1 cellular context compared by ENCODE assay signal in the genomic region with DNA sequence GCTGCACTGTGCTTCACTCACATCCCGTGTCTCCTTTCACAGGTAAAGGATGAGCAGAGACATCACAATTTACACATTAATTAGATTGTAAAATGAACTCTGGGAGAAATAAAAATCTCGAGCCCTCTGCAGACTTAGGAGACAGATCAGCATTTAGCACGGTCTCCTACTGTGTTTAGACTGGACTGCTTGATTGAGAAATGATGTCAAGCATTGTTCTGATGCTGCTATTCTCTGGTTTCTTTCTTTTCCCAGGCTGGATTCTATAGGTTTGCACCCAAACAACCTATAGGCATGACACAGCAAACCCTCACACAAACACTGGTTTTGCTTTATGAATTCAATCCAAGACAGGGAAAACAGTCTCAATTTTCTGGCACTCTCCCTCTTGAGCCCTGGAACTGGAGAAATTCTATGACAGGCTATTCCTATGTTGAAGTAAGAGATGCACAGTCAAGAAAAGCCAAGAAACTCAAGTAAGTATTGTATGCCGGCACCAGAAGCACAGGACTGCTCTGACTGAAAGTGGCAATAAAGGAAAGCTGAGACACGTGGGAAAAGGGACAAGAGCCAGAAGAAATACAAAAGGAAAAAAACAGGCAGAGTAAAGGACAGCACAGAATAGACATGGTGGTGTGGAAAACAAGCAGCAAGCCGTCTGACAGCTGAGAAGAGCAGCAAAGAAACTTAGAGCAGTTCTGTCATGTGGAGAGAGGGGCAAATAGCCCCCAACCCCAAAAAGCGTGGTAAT.
TF ChIP-seq lines count a peak whose summit lies in the region.

No MANE protein-coding gene starts in this region.

TF ChIP-seq in K562, 482 proteins besides CTCF, POLR2A, EP300 and RAD21 (continued from another document):
- TF ChIP-seq HMGXB4 (CRISPR knock-in tag; IDR thresholded peaks at IDR 0.05) (no peak), YY1 (IDR thresholded peaks at IDR 0.05; ENCODE audit: borderline replicate concordance in 1 of 3, control insufficient read depth in 1 of 3, extremely low read depth in 1 of 3, insufficient read depth in 3 of 3, insufficient read length in 1 of 3, insufficient replicate concordance in 2 of 3, low read depth in 1 of 3, low read length in 2 of 3) (no peak), TCF7L2 (IDR thresholded peaks at IDR 0.05; ENCODE audit: low read depth, low read length) (no peak), ZNF24 (IDR thresholded peaks at IDR 0.05) (peak; percentile 60; the same call in 1 of the 2 replicates), GTF3C2 (IDR thresholded peaks at IDR 0.05; ENCODE audit: borderline replicate concordance, extremely low read depth, insufficient read length) (no peak), AFF4 (CRISPR knock-in tag; IDR thresholded peaks at IDR 0.05) (no peak), POU5F1 (IDR thresholded peaks at IDR 0.05; ENCODE audit: borderline replicate concordance, low read depth, low read length, partially characterized antibody) (no peak)
- TF ChIP-seq, protein P1, sequence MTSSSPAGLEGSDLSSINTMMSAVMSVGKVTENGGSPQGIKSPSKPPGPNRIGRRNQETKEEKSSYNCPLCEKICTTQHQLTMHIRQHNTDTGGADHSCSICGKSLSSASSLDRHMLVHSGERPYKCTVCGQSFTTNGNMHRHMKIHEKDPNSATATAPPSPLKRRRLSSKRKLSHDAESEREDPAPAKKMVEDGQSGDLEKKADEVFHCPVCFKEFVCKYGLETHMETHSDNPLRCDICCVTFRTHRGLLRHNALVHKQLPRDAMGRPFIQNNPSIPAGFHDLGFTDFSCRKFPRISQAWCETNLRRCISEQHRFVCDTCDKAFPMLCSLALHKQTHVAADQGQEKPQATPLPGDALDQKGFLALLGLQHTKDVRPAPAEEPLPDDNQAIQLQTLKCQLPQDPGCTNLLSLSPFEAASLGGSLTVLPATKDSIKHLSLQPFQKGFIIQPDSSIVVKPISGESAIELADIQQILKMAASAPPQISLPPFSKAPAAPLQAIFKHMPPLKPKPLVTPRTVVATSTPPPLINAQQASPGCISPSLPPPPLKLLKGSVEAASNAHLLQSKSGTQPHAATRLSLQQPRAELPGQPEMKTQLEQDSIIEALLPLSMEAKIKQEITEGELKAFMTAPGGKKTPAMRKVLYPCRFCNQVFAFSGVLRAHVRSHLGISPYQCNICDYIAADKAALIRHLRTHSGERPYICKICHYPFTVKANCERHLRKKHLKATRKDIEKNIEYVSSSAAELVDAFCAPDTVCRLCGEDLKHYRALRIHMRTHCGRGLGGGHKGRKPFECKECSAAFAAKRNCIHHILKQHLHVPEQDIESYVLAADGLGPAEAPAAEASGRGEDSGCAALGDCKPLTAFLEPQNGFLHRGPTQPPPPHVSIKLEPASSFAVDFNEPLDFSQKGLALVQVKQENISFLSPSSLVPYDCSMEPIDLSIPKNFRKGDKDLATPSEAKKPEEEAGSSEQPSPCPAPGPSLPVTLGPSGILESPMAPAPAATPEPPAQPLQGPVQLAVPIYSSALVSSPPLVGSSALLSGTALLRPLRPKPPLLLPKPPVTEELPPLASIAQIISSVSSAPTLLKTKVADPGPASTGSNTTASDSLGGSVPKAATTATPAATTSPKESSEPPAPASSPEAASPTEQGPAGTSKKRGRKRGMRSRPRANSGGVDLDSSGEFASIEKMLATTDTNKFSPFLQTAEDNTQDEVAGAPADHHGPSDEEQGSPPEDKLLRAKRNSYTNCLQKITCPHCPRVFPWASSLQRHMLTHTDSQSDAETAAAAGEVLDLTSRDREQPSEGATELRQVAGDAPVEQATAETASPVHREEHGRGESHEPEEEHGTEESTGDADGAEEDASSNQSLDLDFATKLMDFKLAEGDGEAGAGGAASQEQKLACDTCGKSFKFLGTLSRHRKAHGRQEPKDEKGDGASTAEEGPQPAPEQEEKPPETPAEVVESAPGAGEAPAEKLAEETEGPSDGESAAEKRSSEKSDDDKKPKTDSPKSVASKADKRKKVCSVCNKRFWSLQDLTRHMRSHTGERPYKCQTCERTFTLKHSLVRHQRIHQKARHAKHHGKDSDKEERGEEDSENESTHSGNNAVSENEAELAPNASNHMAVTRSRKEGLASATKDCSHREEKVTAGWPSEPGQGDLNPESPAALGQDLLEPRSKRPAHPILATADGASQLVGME (CRISPR knock-in tag; IDR thresholded peaks at IDR 0.05) = no peak
